Comparison of ENCODE assay signal across 17 cellular contexts in genomic region chr12:82425241-82425640, GRCh38.
A peak's percentile ranks its signal among the peaks of the same experiment; 100 is the strongest.
DNase-seq lines count a peak whose midpoint lies in the region; ATAC-seq and TF ChIP-seq lines count a peak whose summit lies in the region.
"Had no signal": no experiment of that assay in that cellular context is flagged by ENCODE, and none has a peak within 500 bp of the region (broad histone marks: within the 10 kb centered on the region; RNA-seq: fewer than 3 reads in every experiment).

No MANE protein-coding gene starts in this region.

- dilution Hi-C loops in IMR-90 (cut with HindIII; ENCODE audit: low sequenced_read_pairs, unreplicated experiment) = no loop called here

- H3K9ac ChIP-seq in IMR-90 (ENCODE audit: low read depth, low read length) = no peak overlapping the region

- H2BK20ac ChIP-seq in IMR-90 (ENCODE audit: low read depth, low read length) = no peak overlapping the region

- intact Hi-C loops in IMR-90 (cut with micrococcal nuclease) = no loop called here

- DNase-seq in AG08396 (ENCODE audit: low spot score) (peak; percentile 3), IMR-90 (peak; percentile 73), astrocyte of the hippocampus (ENCODE audit: low read depth, low spot score) (peak; percentile 89), iris pigment epithelial cell (ENCODE audit: low read depth) (peak; percentile 75), retina (no peak), NCI-H2107 (lab: John Stamatoyannopoulos, UW) (no peak), NCI-H1694 treated with DMSO at 0.1 percent for 48 hours (lab: John Stamatoyannopoulos, UW) (no peak), NCI-H510A (lab: John Stamatoyannopoulos, UW) (no peak)
- DNase-seq: activated CD8-positive, alpha-beta memory T cell treated with anti-CD3 and anti-CD28 coated beads, Interleukin-2, amount 50 U/mL, for 4 hours; activated naive CD4-positive, alpha-beta T cell; central memory CD4-positive, alpha-beta T cell; DMS53; heart left ventricle; left colon; NCI-H1092; NCI-H446 had no signal

- no peak overlapping the region for H3K4me2 ChIP-seq in IMR-90 (ENCODE audit: low read depth, low read length)

- WGBS in IMR-90 (ENCODE audit: extremely low coverage in 2 of 2, insufficient read length in 1 of 2), 2 experiments = no CpG with 5 or more reads among the region's 2 CpGs

- peak overlapping the region; percentile 84; the same call in 1 of the 2 replicates for H3K18ac ChIP-seq in IMR-90 (ENCODE audit: low read depth, low read length)

- no peaks in the 10 kb centered on the region for H3K9me1 ChIP-seq in IMR-90 (ENCODE audit: insufficient read depth, low read length)

- H4K5ac ChIP-seq in IMR-90 (ENCODE audit: low read depth, low read length) = no peak overlapping the region

- H4K8ac ChIP-seq in IMR-90 (ENCODE audit: low read depth in 2 of 2, low read length in 2 of 2) = no peak overlapping the region

- no peak overlapping the region for H4K91ac ChIP-seq in IMR-90 (ENCODE audit: insufficient read depth, low read depth, low read length)

- no peak overlapping the region for H3K23ac ChIP-seq in IMR-90 (ENCODE audit: low read depth, low read length)

- H2BK120ac ChIP-seq in IMR-90 (ENCODE audit: low read depth, low read length) = no peak overlapping the region

- peak overlapping the region; percentile 67; the same call in 1 of the 2 replicates for H3K27ac ChIP-seq in IMR-90 (ENCODE audit: insufficient read depth, low read length)
- H3K27ac ChIP-seq: heart left ventricle had no signal

- peaks cover 2% of the 10 kb centered on the region for H3K4me1 ChIP-seq in IMR-90 (ENCODE audit: control insufficient read depth, insufficient read depth, low read length)
- H3K4me1 ChIP-seq: heart left ventricle had no signal

- no peak overlapping the region for H2BK15ac ChIP-seq in IMR-90 (ENCODE audit: low read depth, low read length)

- H3K4ac ChIP-seq in IMR-90 (ENCODE audit: low read depth, low read length) = no peak overlapping the region

- in situ Hi-C loops in IMR-90 (cut with MboI; ENCODE audit: low sequenced_read_pairs) = no loop called here

- H3K56ac ChIP-seq in IMR-90 (ENCODE audit: extremely low read depth, insufficient read depth, low read length) = no peak overlapping the region

- no peak overlapping the region for H3K4me3 ChIP-seq in IMR-90 (ENCODE audit: insufficient read depth, low read depth, low read length)
- H3K4me3 ChIP-seq: heart left ventricle had no signal

- POLR2A ChIA-PET in IMR-90 (lab: Charles Lee; ENCODE audit: unreplicated experiment) = no interaction called here

- no peak overlapping the region for H2AK9ac ChIP-seq in IMR-90 (replicated peaks; ENCODE audit: low read depth, low read length, poor library complexity)

- CTCF ChIA-PET in IMR-90 (lab: Yijun Ruan, JAX) = no interaction called here

- no peaks in the 10 kb centered on the region for H3K27me3 ChIP-seq in IMR-90 (ENCODE audit: control insufficient read depth, insufficient read depth, low read length)
- H3K27me3 ChIP-seq: heart left ventricle had no signal

- TF ChIP-seq RAD21 in IMR-90 (IDR thresholded peaks at IDR 0.05; ENCODE audit: low read length) = no peak

- no peak for TF ChIP-seq CTCF in IMR-90 (conservative IDR thresholded peaks at IDR 0.05; ENCODE audit: low read depth, low read length)

- no TSS peak for BruUV-seq in IMR-90 (replicated peaks; lab: Mats Ljungman, UMichigan)

- no peak overlapping the region for H2AK5ac ChIP-seq in IMR-90 (ENCODE audit: low read depth, low read length)

- no peaks in the 10 kb centered on the region for H4K20me1 ChIP-seq in IMR-90 (ENCODE audit: insufficient read depth, low read length)

- ATAC-seq in IMR-90 (ENCODE audit: low read depth) = peak; percentile 90
- ATAC-seq: heart left ventricle, left colon, WTC11 had no signal

- H3K36me3 ChIP-seq in IMR-90 (ENCODE audit: control insufficient read depth, insufficient read depth, low read length) = no peaks in the 10 kb centered on the region
- H3K36me3 ChIP-seq: heart left ventricle had no signal

- no peak overlapping the region for H3K14ac ChIP-seq in IMR-90 (replicated peaks; ENCODE audit: low read depth, low read length)

- no peak overlapping the region for H2BK5ac ChIP-seq in IMR-90 (ENCODE audit: low read depth, low read length, poor library complexity, severe bottlenecking)

- H2AFZ ChIP-seq in IMR-90 (replicated peaks; ENCODE audit: low read length, poor library complexity) = no peak overlapping the region

- H3K9me3 ChIP-seq in IMR-90 (ENCODE audit: control insufficient read depth, insufficient read depth, low read length) = no peaks in the 10 kb centered on the region
- H3K9me3 ChIP-seq: heart left ventricle had no signal

- H3K79me1 ChIP-seq in IMR-90 (ENCODE audit: low read depth in 1 of 2, low read length in 2 of 2) = no peaks in the 10 kb centered on the region

- no peak for TF ChIP-seq POLR2A in IMR-90 (IDR thresholded peaks at IDR 0.05; ENCODE audit: low read depth, low read length)

TF ChIP-seq in IMR-90, 13 proteins besides CTCF, POLR2A, EP300 and RAD21:
- TF ChIP-seq BHLHE40 (IDR thresholded peaks at IDR 0.05; ENCODE audit: low read depth, low read length) (no peak), CHD1 (IDR thresholded peaks at IDR 0.05; ENCODE audit: low read depth, low read length) (no peak), FOS (IDR thresholded peaks at IDR 0.05; ENCODE audit: low read depth, low read length) (no peak), SMC3 (IDR thresholded peaks at IDR 0.05; ENCODE audit: low read depth, low read length) (no peak), MAFK (IDR thresholded peaks at IDR 0.05; ENCODE audit: low read depth, low read length) (peak; percentile 100), MAZ (IDR thresholded peaks at IDR 0.05; ENCODE audit: borderline replicate concordance, low read depth, low read length) (no peak)
- TF ChIP-seq, protein P1, sequence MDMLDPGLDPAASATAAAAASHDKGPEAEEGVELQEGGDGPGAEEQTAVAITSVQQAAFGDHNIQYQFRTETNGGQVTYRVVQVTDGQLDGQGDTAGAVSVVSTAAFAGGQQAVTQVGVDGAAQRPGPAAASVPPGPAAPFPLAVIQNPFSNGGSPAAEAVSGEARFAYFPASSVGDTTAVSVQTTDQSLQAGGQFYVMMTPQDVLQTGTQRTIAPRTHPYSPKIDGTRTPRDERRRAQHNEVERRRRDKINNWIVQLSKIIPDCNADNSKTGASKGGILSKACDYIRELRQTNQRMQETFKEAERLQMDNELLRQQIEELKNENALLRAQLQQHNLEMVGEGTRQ (IDR thresholded peaks at IDR 0.05; ENCODE audit: low read depth, low read length) = no peak

Comparison
In these comparisons a context has a peak if more than half of its experiments do, and no peak if none do; other contexts are left out.
1. DNase-seq: peak in AG08396 (single experiment), IMR-90 (single experiment), astrocyte of the hippocampus (single experiment) and iris pigment epithelial cell (single experiment); none in retina (single experiment), NCI-H2107 (single experiment), NCI-H1694 treated with DMSO at 0.1 percent for 48 hours (single experiment) and NCI-H510A (single experiment).